Comparison of ENCODE assay signal across 8 cellular contexts in genomic region chr15:99014803-99015676, GRCh38. TPM values are rescaled to one million over a fixed set of nuclear protein-coding genes. Genes with fewer than 3 reads are reported as not detected.
A peak's percentile ranks its signal among the peaks of the same experiment; 100 is the strongest.
DNase-seq lines count a peak whose midpoint lies in the region; ATAC-seq and TF ChIP-seq lines count a peak whose summit lies in the region.

No MANE protein-coding gene starts in this region.

- H3K9me3 Mint-ChIP-seq in neural crest cell: peaks cover 5% of the 10 kb centered on the region

- peaks cover 31% of the 10 kb centered on the region for H3K27me3 Mint-ChIP-seq in neural crest cell (ENCODE audit: low read depth)

- DNase-seq in stimulated activated naive CD4-positive, alpha-beta T cell (lab: John Stamatoyannopoulos, UW): peak in 4 of 6 experiments; percentile 6 to 46 (median 12)
- no peak for DNase-seq in stimulated activated naive CD4-positive, alpha-beta T cell treated with Interleukin-2 at 50 U/mL for 16 hours (lab: John Stamatoyannopoulos, UW)
- peak; percentile 20 for DNase-seq in NCI-H128 (lab: John Stamatoyannopoulos, UW; ENCODE audit: unreplicated experiment)
- DNase-seq in activated CD8-positive, alpha-beta memory T cell treated with anti-CD3 and anti-CD28 coated beads for 24 hours: peak; percentile 75
- peak; percentile 33 for DNase-seq in fibroblast of mammary gland (ENCODE audit: low read depth)
- peak; percentile 57 for DNase-seq in neural crest cell (ENCODE audit: low read depth, low spot score)
- DNase-seq in NK-92 treated with Interleukin-12 subunit alpha and Interleukin-12 subunit beta, amount 100 ng/mL, for 24 hours (lab: John Stamatoyannopoulos, UW): no peak

- TF ChIP-seq CTCF in fibroblast of mammary gland (conservative IDR thresholded peaks at IDR 0.05; ENCODE audit: control insufficient read depth, insufficient read depth, low read depth, low read length) (no peak), neural crest cell (conservative IDR thresholded peaks at IDR 0.05) (no peak)

- H3K4me3 Mint-ChIP-seq in neural crest cell: peak overlapping the region; percentile 42

- no peak overlapping the region for H3K27ac Mint-ChIP-seq in neural crest cell (ENCODE audit: unreplicated experiment)

- H3K36me3 Mint-ChIP-seq in neural crest cell (ENCODE audit: low read depth): no peaks in the 10 kb centered on the region

- H3K4me1 Mint-ChIP-seq in neural crest cell: peaks cover 22% of the 10 kb centered on the region

- ATAC-seq in HG02623 (IDR thresholded peaks at IDR 0.05; ENCODE audit: unreplicated experiment): peak; percentile 94

- peak overlapping the region; percentile 39 for H3K4me3 ChIP-seq in fibroblast of mammary gland (ENCODE audit: control insufficient read depth, low read depth, low read length)

RNA-seq across cellular contexts. Expression of gene PGPEP1L, which starts 7.4 kb away (rescaled TPM):
- not detected in 2 replicates for total RNA-seq in neural crest cell

Comparison
In these comparisons a context has a peak if more than half of its experiments do, and no peak if none do; other contexts are left out.
1. DNase-seq: peak in stimulated activated naive CD4-positive, alpha-beta T cell (4 of 6), NCI-H128 (single experiment), activated CD8-positive, alpha-beta memory T cell treated with anti-CD3 and anti-CD28 coated beads for 24 hours (single experiment), fibroblast of mammary gland (single experiment) and neural crest cell (single experiment); none in stimulated activated naive CD4-positive, alpha-beta T cell treated with Interleukin-2 at 50 U/mL for 16 hours (single experiment) and NK-92 treated with Interleukin-12 subunit alpha and Interleukin-12 subunit beta, amount 100 ng/mL, for 24 hours (single experiment).